Comparison of ENCODE assay signal across 17 cellular contexts in the genomic region with DNA sequence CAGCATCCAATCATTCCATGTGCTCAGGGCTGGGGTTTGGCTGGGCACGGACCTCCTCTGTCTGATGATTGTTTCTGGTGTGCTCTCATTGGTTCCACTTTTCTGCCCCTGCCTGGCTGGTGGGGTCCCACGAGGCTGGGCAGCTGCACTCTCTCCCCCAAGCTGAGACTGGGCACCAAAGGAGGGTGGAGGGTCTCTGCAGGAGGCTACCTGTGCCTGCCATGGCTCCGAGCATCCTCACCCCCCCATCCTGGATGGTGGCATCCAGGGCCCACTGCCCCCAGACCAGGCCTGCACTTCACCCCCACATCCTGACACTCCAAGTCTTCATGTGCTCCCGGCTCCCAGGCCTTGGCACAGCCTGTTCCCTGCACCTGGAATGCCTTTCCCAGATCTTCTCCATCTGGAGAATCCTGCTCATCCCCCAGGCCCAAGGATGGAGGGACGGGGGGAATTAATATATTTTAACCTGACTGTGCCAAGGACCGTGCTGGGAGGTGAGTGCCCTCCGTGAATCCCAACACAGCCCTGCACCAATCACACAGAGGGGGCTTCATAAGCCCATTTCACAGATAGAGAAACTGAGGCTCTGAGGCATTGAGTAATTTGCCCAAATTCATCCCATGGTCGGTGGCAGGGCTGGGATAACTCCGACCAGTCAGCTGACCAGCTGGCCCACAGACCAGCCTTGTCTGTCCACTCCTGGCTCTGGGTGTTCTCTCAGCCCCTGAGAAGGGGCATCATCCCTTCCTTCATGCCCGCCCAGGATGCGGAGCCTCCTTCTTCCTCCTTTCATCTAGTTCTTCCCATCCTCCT.
"Had no signal": no experiment of that assay in that cellular context is flagged by ENCODE, and none has a peak within 500 bp of the region (broad histone marks: within the 10 kb centered on the region; RNA-seq: fewer than 3 reads in every experiment).

No MANE protein-coding gene starts in this region.

- H3K4me2 ChIP-seq: smooth muscle cell had no signal

- H3K36me3 ChIP-seq: brain microvascular endothelial cell, colonic mucosa, gastrocnemius medialis, left ventricle myocardium inferior, ovary, right lobe of liver had no signal

- H3K4me1 ChIP-seq: colonic mucosa, gastrocnemius medialis, left ventricle myocardium inferior, right lobe of liver had no signal

- H3K4me3 ChIP-seq: colonic mucosa, gastrocnemius medialis, left ventricle myocardium inferior, ovary, right lobe of liver, smooth muscle cell had no signal

- DNase-seq: activated CD4-positive, alpha-beta T cell treated with anti-CD3 and anti-CD28 coated beads, Interleukin-2, amount 50 U/mL, for 4 hours; activated CD4-positive, CD25-positive, alpha-beta regulatory T cell treated with anti-CD3 and anti-CD28 coated beads, Interleukin-2, amount 50 U/mL, for 72 hours; activated naive CD4-positive, alpha-beta T cell treated with anti-CD3 and anti-CD28 coated beads, Interleukin-2, amount 10 ng/mL, durations not matched to agents 7 days and 5 days; activated T-cell treated with anti-CD3 and anti-CD28 coated beads, Interleukin-2, amount 50 U/mL, for 24 hours; brain microvascular endothelial cell; colonic mucosa; gastrocnemius medialis; left ventricle myocardium inferior; mammary epithelial cell; ovary; stimulated activated CD4-positive, alpha-beta T cell treated with anti-CD3 and anti-CD28 coated beads, Interleukin-4, amount 100 ng/mL, for 4 hours; stimulated activated naive B cell treated with anti-CD40 and anti-IgM and Interleukin-4, amounts not matched to agents 10 μg/mL and 1 μg/mL and 100 μg/mL, for 72 hours; T-helper 2 cell had no signal

- ATAC-seq: esophagus mucosa; gastrocnemius medialis; right lobe of liver; stimulated activated naive B cell treated with anti-CD40 and anti-IgM and Interleukin-4, amounts not matched to agents 10 μg/mL and 1 μg/mL and 100 μg/mL, for 72 hours had no signal

- H3K27me3 ChIP-seq: brain microvascular endothelial cell, colonic mucosa, ovary, right lobe of liver had no signal

- H3K9me3 ChIP-seq: colonic mucosa, gastrocnemius medialis, ovary, right lobe of liver had no signal

- H3K27ac ChIP-seq: brain microvascular endothelial cell, colonic mucosa, gastrocnemius medialis, left ventricle myocardium inferior, ovary, right lobe of liver, VCaP had no signal
